ENCODE assay signal across 22 cellular contexts in the genomic region with DNA sequence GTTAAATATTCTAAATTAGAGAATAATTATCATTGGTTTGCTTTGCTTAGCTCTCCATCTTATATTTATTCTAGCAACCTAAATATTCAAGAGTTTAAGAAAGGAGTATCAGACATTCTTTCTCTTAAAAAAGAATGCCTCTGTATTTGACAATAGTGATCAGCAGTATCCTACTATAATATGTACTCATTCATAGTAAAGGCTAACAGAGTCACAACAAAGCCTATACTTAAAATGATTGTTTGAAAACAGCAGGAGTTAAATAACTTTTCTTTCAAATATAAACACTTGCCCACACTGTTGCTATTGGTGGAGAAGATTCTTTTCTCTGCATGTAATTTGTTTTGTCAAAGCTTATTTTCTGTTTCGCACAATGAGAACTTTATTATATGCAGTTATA.
"Had no signal": no experiment of that assay in that cellular context is flagged by ENCODE, and none has a peak within 500 bp of the region (broad histone marks: within the 10 kb centered on the region; RNA-seq: fewer than 3 reads in every experiment).

No MANE protein-coding gene starts in this region.

- H3K27ac ChIP-seq: HL-60, SJSA1, SK-N-MC had no signal

- H3K4me3 ChIP-seq: SJSA1, SK-N-MC had no signal

- H3K36me3 ChIP-seq: SJSA1 had no signal

- H3K27me3 ChIP-seq: SJSA1 had no signal

- H3K4me1 ChIP-seq: SJSA1 had no signal

- H3K9me3 ChIP-seq: SJSA1 had no signal

- DNase-seq: KBM-7, MV-4-11, NCI-H1048, NCI-H1105, NCI-H1436 treated with DMSO at 0.1 percent for 48 hours, NCI-H187, NCI-H2029, NCI-H2081 treated with DMSO at 0.1 percent for 48 hours, NCI-H2171, NCI-H226, NCI-H446, NCI-H510A, NCI-H524 treated with DMSO at 0.1 percent for 48 hours, NCI-H774, Right ventricle myocardium superior, RPMI8226, SIG-M5 had no signal

- FAIRE-seq: HTR-8/SVneo, RCC 7860 had no signal
